1 cellular context compared by ENCODE assay signal in the genomic region with DNA sequence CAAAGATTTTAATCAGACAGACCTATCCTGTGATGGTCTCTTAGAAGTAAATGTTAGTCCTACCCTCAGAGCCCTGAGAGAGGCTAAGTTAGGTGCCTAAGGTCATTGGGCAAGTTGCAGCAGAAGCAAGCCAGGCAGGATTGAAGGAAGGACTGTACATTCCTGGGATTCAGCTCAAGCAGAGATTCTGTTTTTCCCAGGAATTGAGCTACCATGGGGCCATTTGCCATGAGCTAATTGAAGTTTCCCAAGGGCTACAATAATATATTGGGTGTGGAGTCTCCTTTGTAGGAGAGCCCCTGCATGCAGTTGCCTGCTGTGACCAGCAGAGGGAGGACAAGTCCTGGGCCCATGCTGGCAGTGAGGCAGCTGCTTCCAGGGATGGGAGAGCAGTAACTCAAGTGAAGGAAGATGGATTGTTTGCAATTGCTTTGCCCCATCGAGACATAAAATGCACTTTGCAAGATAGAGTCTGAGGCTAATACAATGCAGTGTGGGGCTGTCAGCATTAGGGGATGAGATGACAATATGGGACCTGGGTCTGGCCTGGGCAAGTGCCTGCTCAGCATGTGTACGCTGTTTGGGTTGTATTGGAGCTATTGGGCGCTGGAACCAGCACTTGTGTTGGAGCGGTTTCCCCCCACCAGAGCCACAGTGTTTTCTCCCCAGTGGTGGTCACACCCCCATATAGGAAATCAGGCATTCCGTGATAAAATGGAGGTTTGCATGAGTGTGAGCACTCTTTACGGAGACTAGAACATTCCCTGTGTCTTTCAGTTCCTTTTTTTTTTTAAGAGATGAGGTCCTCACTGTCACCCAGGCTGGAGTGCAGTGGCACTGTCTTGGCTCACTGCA.
TF ChIP-seq lines count a peak whose summit lies in the region.

No MANE protein-coding gene starts in this region.

TF ChIP-seq in GM23338, 12 proteins besides CTCF, POLR2A, EP300 and RAD21:
- TF ChIP-seq, protein P1, sequence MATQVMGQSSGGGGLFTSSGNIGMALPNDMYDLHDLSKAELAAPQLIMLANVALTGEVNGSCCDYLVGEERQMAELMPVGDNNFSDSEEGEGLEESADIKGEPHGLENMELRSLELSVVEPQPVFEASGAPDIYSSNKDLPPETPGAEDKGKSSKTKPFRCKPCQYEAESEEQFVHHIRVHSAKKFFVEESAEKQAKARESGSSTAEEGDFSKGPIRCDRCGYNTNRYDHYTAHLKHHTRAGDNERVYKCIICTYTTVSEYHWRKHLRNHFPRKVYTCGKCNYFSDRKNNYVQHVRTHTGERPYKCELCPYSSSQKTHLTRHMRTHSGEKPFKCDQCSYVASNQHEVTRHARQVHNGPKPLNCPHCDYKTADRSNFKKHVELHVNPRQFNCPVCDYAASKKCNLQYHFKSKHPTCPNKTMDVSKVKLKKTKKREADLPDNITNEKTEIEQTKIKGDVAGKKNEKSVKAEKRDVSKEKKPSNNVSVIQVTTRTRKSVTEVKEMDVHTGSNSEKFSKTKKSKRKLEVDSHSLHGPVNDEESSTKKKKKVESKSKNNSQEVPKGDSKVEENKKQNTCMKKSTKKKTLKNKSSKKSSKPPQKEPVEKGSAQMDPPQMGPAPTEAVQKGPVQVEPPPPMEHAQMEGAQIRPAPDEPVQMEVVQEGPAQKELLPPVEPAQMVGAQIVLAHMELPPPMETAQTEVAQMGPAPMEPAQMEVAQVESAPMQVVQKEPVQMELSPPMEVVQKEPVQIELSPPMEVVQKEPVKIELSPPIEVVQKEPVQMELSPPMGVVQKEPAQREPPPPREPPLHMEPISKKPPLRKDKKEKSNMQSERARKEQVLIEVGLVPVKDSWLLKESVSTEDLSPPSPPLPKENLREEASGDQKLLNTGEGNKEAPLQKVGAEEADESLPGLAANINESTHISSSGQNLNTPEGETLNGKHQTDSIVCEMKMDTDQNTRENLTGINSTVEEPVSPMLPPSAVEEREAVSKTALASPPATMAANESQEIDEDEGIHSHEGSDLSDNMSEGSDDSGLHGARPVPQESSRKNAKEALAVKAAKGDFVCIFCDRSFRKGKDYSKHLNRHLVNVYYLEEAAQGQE (IDR thresholded peaks at IDR 0.05; ENCODE audit: unreplicated experiment), result no peak
- TF ChIP-seq POLR2AphosphoS5 (IDR thresholded peaks at IDR 0.05; ENCODE audit: low read depth), result peak; percentile 42
